20 cellular contexts compared by ENCODE assay signal in the genomic region with DNA sequence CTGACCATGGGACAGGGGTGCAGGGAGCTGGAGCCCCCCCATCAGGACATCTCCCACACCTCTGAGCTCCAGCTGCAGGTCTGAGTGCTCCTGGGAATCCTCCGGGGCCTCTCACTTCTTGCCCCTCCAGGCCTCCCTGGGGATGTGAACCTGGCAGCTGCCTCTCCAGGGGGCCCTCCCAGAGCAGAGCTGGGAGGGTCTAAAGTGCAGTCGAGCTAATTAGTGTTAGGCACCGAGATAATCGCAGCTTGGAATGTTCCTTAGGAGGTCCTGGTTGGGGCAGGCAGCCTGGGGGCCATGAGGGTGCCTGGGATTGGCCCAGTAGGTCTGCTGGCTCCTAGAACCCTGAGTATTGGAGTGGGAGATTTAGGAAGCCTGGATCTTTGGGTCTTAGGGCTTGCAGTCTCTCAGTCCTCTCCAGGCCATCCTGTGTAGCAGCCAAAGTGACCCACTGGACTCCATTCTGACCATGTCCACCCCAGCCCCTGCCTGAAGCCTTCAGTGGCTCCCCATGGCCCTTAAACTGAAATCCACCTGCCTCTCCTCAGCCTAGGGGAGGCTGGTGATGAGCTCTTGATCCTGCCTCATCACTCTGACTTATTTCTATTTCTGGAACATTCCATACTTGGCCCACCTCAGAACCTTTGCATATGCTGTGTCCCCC. TPM values are rescaled to one million over a fixed set of nuclear protein-coding genes. Genes with fewer than 3 reads are reported as not detected.
DNase-seq lines count a peak whose midpoint lies in the region; ATAC-seq, FAIRE-seq and TF ChIP-seq lines count a peak whose summit lies in the region.
"Had no signal": no experiment of that assay in that cellular context is flagged by ENCODE, and none has a peak within 500 bp of the region (broad histone marks: within the 10 kb centered on the region; RNA-seq: fewer than 3 reads in every experiment).

No MANE protein-coding gene starts in this region.

- H3K27me3 ChIP-seq in GM23338 (ENCODE audit: insufficient read depth) (no peaks in the 10 kb centered on the region), H1 (replicated peaks in 1 of 4; ENCODE audit: control insufficient read depth in 3 of 4, extremely low read depth in 1 of 4, insufficient read depth in 3 of 4, low read length in 3 of 4) (no peaks in the 10 kb centered on the region; a peak in 1 of 7 replicates), trophoblast cell (ENCODE audit: insufficient read depth, low read length) (no peaks in the 10 kb centered on the region)
- H3K27me3 ChIP-seq: ovary had no signal

- H2BK120ac ChIP-seq in H1 (replicated peaks; ENCODE audit: low read depth, low read length) (no peak overlapping the region), trophoblast cell (ENCODE audit: insufficient read depth, low read length, poor library complexity) (peak overlapping the region; percentile 25)

- H4K20me1 ChIP-seq in GM23338 (replicated peaks; ENCODE audit: insufficient read depth): no peaks in the 10 kb centered on the region
- H4K20me1 ChIP-seq in H1 (replicated peaks in 1 of 2; ENCODE audit: control insufficient read depth in 1 of 2, insufficient read depth in 2 of 2, low read length in 2 of 2): no peaks in the 10 kb centered on the region

- H3K4ac ChIP-seq in H1 (replicated peaks; ENCODE audit: insufficient read length, low read depth, low read length): no peak overlapping the region
- no peak overlapping the region for H3K4ac ChIP-seq in trophoblast cell (ENCODE audit: low read depth, low read length)

- peak overlapping the region; percentile 18 for H3K56ac ChIP-seq in H1 (replicated peaks; ENCODE audit: insufficient read length, low read depth, low read length)

- no peak for TF ChIP-seq POLR2A in H1 (IDR thresholded peaks at IDR 0.05; ENCODE audit: control extremely low read depth in 1 of 2, low read depth in 2 of 2, low read length in 2 of 2)

- H3K23ac ChIP-seq in H1 (ENCODE audit: insufficient read length): no peak overlapping the region
- no peak overlapping the region for H3K23ac ChIP-seq in trophoblast cell (ENCODE audit: low read length)

- no peak overlapping the region for H4K91ac ChIP-seq in H1 (replicated peaks; ENCODE audit: insufficient read length, low read length)
- peak overlapping the region; percentile 51 for H4K91ac ChIP-seq in trophoblast cell (ENCODE audit: low read depth, low read length)

- no peak for TF ChIP-seq EP300 in H1 (IDR thresholded peaks at IDR 0.05; ENCODE audit: borderline replicate concordance in 1 of 2, low read depth in 2 of 2, low read length in 2 of 2)

- H3K9me3 ChIP-seq in H1 (ENCODE audit: insufficient read depth in 2 of 2, low read depth in 1 of 2, low read length in 1 of 2): no peaks in the 10 kb centered on the region
- peaks cover 2% of the 10 kb centered on the region for H3K9me3 ChIP-seq in trophoblast cell (ENCODE audit: insufficient read depth, low read depth, low read length)
- H3K9me3 ChIP-seq: ovary had no signal

- H3K36me3 ChIP-seq in GM23338 (ENCODE audit: insufficient read depth) (no peaks in the 10 kb centered on the region), H1 (ENCODE audit: control insufficient read depth in 2 of 4, insufficient read depth in 4 of 4, low read length in 3 of 4) (no peaks in the 10 kb centered on the region), trophoblast cell (ENCODE audit: control insufficient read depth in 1 of 2, insufficient read depth in 2 of 2, low read length in 2 of 2) (no peaks in the 10 kb centered on the region)
- H3K36me3 ChIP-seq: ovary had no signal

- CTCF ChIA-PET in H1 (lab: Charles Lee; ENCODE audit: partially characterized antibody): interaction anchor here (0.5 to 2.0 kb wide), 7 partner anchors 11 to 373 kb away, joined by 3 to 8 read pairs (median 4); no protein-coding TSS in a partner anchor

- H4K8ac ChIP-seq in H1 (ENCODE audit: extremely low read depth, insufficient read depth, low read length): no peak overlapping the region; the same call in 1 of the 2 replicates
- no peak overlapping the region for H4K8ac ChIP-seq in trophoblast cell (ENCODE audit: low read depth, low read length)

- H2BK20ac ChIP-seq in H1 (ENCODE audit: low read length): no peak overlapping the region

- H3K14ac ChIP-seq in H1 (ENCODE audit: insufficient read length) (no peak overlapping the region), trophoblast cell (ENCODE audit: low read length) (peak overlapping the region; percentile 3)

- no peak for FAIRE-seq in H1 (lab: Jason Lieb, UNC)
- FAIRE-seq: endothelial cell of umbilical vein had no signal

- H3K18ac ChIP-seq in H1 (ENCODE audit: extremely low read depth, low read length): no peak overlapping the region
- H3K18ac ChIP-seq in trophoblast cell (ENCODE audit: low read length): peak overlapping the region; percentile 34

- H3K4me3 ChIP-seq in GM23338 (no peak overlapping the region), H1 (ENCODE audit: extremely low read depth in 1 of 4, insufficient read depth in 2 of 4, low read depth in 3 of 4, low read length in 4 of 4) (no peak overlapping the region), trophoblast cell (ENCODE audit: low read depth, low read length) (no peak overlapping the region)
- H3K4me3 ChIP-seq: ovary had no signal

- peaks cover 13% of the 10 kb centered on the region for H3K4me1 Mint-ChIP-seq in GM23338

- H3K4me2 ChIP-seq in GM23338: no peak overlapping the region
- no peak overlapping the region; a peak in 1 of 4 replicates for H3K4me2 ChIP-seq in H1 (ENCODE audit: insufficient read depth in 1 of 2, low read depth in 2 of 2, low read length in 2 of 2)
- H3K4me2 ChIP-seq in trophoblast cell (ENCODE audit: low read length): no peak overlapping the region

- POLR2A ChIA-PET in H1 (lab: Charles Lee; ENCODE audit: partially characterized antibody): interaction anchor here (0.7 to 2.4 kb wide), 5 partner anchors 11 to 28 kb away, joined by 3 to 9 read pairs (median 5); partner anchors contain the start of gene CEBPB

- no peak overlapping the region for H2BK15ac ChIP-seq in H1 (ENCODE audit: low read length)

- no peaks in the 10 kb centered on the region for H3F3A ChIP-seq in GM23338 (replicated peaks; ENCODE audit: low read depth)

- H3K79me2 ChIP-seq in GM23338 (replicated peaks; ENCODE audit: insufficient read depth): no peaks in the 10 kb centered on the region
- H3K79me2 ChIP-seq in H1 (ENCODE audit: control insufficient read depth in 1 of 2, insufficient read depth in 2 of 2, low read length in 2 of 2): no peaks in the 10 kb centered on the region
- no peaks in the 10 kb centered on the region for H3K79me2 ChIP-seq in trophoblast cell (ENCODE audit: control insufficient read depth, insufficient read depth, low read length, poor library complexity)

- no peak for DNase-seq in GM23338 (ENCODE audit: low spot score)
- peak; percentile 66 for DNase-seq in NCI-H2171 (lab: John Stamatoyannopoulos, UW)
- no peak for DNase-seq in H1 (ENCODE audit: low read depth in 1 of 2, low spot score in 2 of 2)
- DNase-seq in trophoblast cell: peak in 1 of 2 donors; percentile 36
- DNase-seq in midbrain (lab: John Stamatoyannopoulos, UW): no peak
- no peak for DNase-seq in activated CD4-positive, alpha-beta T cell treated with anti-CD3 and anti-CD28 coated beads, Interleukin-2, amount 50 U/mL, for 4 hours
- DNase-seq in stimulated activated CD4-positive, alpha-beta T cell treated with anti-CD3 and anti-CD28 coated beads, Interleukin-1b, Interleukin-23, amount 100 ng/mL, for 48 hours: no peak
- DNase-seq: activated CD4-positive, alpha-beta memory T cell treated with anti-CD3 and anti-CD28 coated beads, Interleukin-2, amount 10 ng/mL, durations not matched to agents 7 days and 5 days; activated naive CD8-positive, alpha-beta T cell treated with anti-CD3 and anti-CD28 coated beads for 36 hours; activated T-cell treated with anti-CD3 and anti-CD28 coated beads, Interleukin-2, amount 50 U/mL, for 48 hours; CD8-positive, alpha-beta memory T cell; foreskin keratinocyte; HCEC 1CT; KBM-7; left ventricle myocardium superior; ovary; substantia nigra had no signal

- no peaks in the 10 kb centered on the region for H3K9me3 Mint-ChIP-seq in GM23338
- H3K9me3 Mint-ChIP-seq: activated CD4-positive, alpha-beta memory T cell treated with anti-CD3 and anti-CD28 coated beads, Interleukin-2, amount 10 ng/mL, durations not matched to agents 7 days and 5 days; activated naive CD8-positive, alpha-beta T cell treated with anti-CD3 and anti-CD28 coated beads for 36 hours; CD8-positive, alpha-beta memory T cell had no signal

- H3K4me3 Mint-ChIP-seq in GM23338: no peak overlapping the region
- H3K4me3 Mint-ChIP-seq: activated CD4-positive, alpha-beta memory T cell treated with anti-CD3 and anti-CD28 coated beads, Interleukin-2, amount 10 ng/mL, durations not matched to agents 7 days and 5 days; activated naive CD8-positive, alpha-beta T cell treated with anti-CD3 and anti-CD28 coated beads for 36 hours; CD8-positive, alpha-beta memory T cell had no signal

- TF ChIP-seq RAD21 in H1 (IDR thresholded peaks at IDR 0.05 in 1 of 2, conservative IDR thresholded peaks at IDR 0.05 in 1 of 2; ENCODE audit: low read depth in 2 of 2, low read length in 2 of 2): no peak

- WGBS in H1 (ENCODE audit: extremely low coverage in 1 of 2, insufficient coverage in 1 of 2, insufficient read length in 1 of 2, insufficient replicate concordance in 2 of 2, low coverage in 1 of 2, low lambda C conversion rate in 2 of 2, missing lambda C conversion rate in 1 of 2), 2 experiments: 82% methylated on average over 4 of the region's 4 CpGs; no CpG with 5 or more reads in 1 of the 2 experiments
- WGBS in trophoblast cell (ENCODE audit: extremely low coverage, insufficient coverage, insufficient read length): no CpG with 5 or more reads among the region's 4 CpGs

- no peaks in the 10 kb centered on the region for H3K4me1 ChIP-seq in GM23338 (ENCODE audit: insufficient read depth)
- peaks cover 0 to 7% (median 0%) of the 10 kb centered on the region in 4 experiments; a peak in 1 of 7 replicates for H3K4me1 ChIP-seq in H1 (replicated peaks in 1 of 4; ENCODE audit: control insufficient read depth in 3 of 4, insufficient read depth in 4 of 4, low read length in 3 of 4)
- H3K4me1 ChIP-seq in trophoblast cell (ENCODE audit: control insufficient read depth in 1 of 2, insufficient read depth in 2 of 2, low read length in 2 of 2): peaks cover 11 to 14% of the 10 kb centered on the region in 2 experiments
- H3K4me1 ChIP-seq: foreskin keratinocyte had no signal

- ATAC-seq in GM23338: peak; percentile 55
- ATAC-seq in GM21619 (IDR thresholded peaks at IDR 0.05; ENCODE audit: unreplicated experiment): no peak
- ATAC-seq: left ventricle myocardium superior had no signal

- H2BK12ac ChIP-seq in H1 (ENCODE audit: low read depth, low read length): peak overlapping the region; percentile 43; the same call in 1 of the 2 replicates
- no peak overlapping the region for H2BK12ac ChIP-seq in trophoblast cell (ENCODE audit: low read length)

- H3K23me2 ChIP-seq in H1 (ENCODE audit: low read depth, low read length): no peaks in the 10 kb centered on the region; the same call in 1 of the 2 replicates

- peaks cover 10% of the 10 kb centered on the region for H3K27me3 Mint-ChIP-seq in GM23338 (ENCODE audit: insufficient read depth, low read depth, poor library complexity)

- H3K27ac ChIP-seq in GM23338 (ENCODE audit: low read depth) (no peak overlapping the region), H1 (ENCODE audit: low read depth, low read length) (no peak overlapping the region), trophoblast cell (ENCODE audit: low read depth, low read length) (peak overlapping the region; percentile 9)
- H3K27ac ChIP-seq: foreskin keratinocyte, ovary, VCaP had no signal

- no peaks in the 10 kb centered on the region for H3K9me2 ChIP-seq in GM23338 (ENCODE audit: insufficient read depth)

- H3K79me1 ChIP-seq in H1 (ENCODE audit: low read depth, low read length) (no peaks in the 10 kb centered on the region), trophoblast cell (ENCODE audit: low read length) (peaks cover 11% of the 10 kb centered on the region)

- no peak overlapping the region for H3K9ac ChIP-seq in H1 (replicated peaks in 1 of 4; ENCODE audit: extremely low read depth in 1 of 4, low read depth in 3 of 4, low read length in 3 of 4)
- H3K9ac ChIP-seq in trophoblast cell (ENCODE audit: low read length): no peak overlapping the region

- no peak overlapping the region for H4K5ac ChIP-seq in H1 (ENCODE audit: insufficient read length, low read depth, low read length)

- no peak overlapping the region for H2BK5ac ChIP-seq in H1 (ENCODE audit: low read depth, low read length)
- peak overlapping the region; percentile 24 for H2BK5ac ChIP-seq in trophoblast cell (ENCODE audit: low read depth, low read length, poor library complexity)

- TF ChIP-seq CTCF in GM23338 (conservative IDR thresholded peaks at IDR 0.05; ENCODE audit: low read depth in 2 of 2) (no peak), H1 (IDR thresholded peaks at IDR 0.05; ENCODE audit: control extremely low read depth in 1 of 3, insufficient read depth in 1 of 3, low read depth in 1 of 3, low read length in 3 of 3) (no peak)

- no peak overlapping the region for H3K27ac Mint-ChIP-seq in GM23338
- H3K27ac Mint-ChIP-seq: activated CD4-positive, alpha-beta memory T cell treated with anti-CD3 and anti-CD28 coated beads, Interleukin-2, amount 10 ng/mL, durations not matched to agents 7 days and 5 days; activated naive CD8-positive, alpha-beta T cell treated with anti-CD3 and anti-CD28 coated beads for 36 hours; CD8-positive, alpha-beta memory T cell had no signal

- H4K12ac ChIP-seq in trophoblast cell (ENCODE audit: low read depth, low read length): no peak overlapping the region

- H2AK5ac ChIP-seq in H1 (ENCODE audit: low read depth, low read length) (no peak overlapping the region), trophoblast cell (ENCODE audit: low read length) (no peak overlapping the region)

- H2AFZ ChIP-seq in GM23338: no peak overlapping the region
- no peak overlapping the region for H2AFZ ChIP-seq in H1 (ENCODE audit: low read length)
- no peak overlapping the region for H2AFZ ChIP-seq in trophoblast cell (ENCODE audit: insufficient read depth, low read length, poor library complexity)

- no peaks in the 10 kb centered on the region for H3K36me3 Mint-ChIP-seq in GM23338 (ENCODE audit: low read depth)
- H3K36me3 Mint-ChIP-seq: activated naive CD8-positive, alpha-beta T cell treated with anti-CD3 and anti-CD28 coated beads for 36 hours; CD8-positive, alpha-beta memory T cell had no signal

RNA-seq across cellular contexts. Expression of gene CEBPB, which starts 26.0 kb away (rescaled TPM):
- total RNA-seq in GM23338 (2014; rRNA removed; shearing (Covaris generic)): 20.5 and 25.4 TPM in 2 replicates
- polyA plus RNA-seq in GM23338 (2016; fragmentation: Nextera tagmentation; extraction: Ambion mirVana): 20.6 and 23.7 TPM in 2 replicates
- 24.1 and 24.5 TPM in 2 replicates for total RNA-seq in H1 (2021; fragmentation: NEBNext Ultra II Directional; extraction: Animal tissue kit (Norgen Biotek cat#: 25700))
- polyA plus RNA-seq in H1 (2011; rRNA removed): 7.1 and 13.1 TPM in 2 replicates
- polyA plus RNA-seq in H1 (2011; cell fraction: cytosol; rRNA removed): 16.1 TPM
- 10.5 TPM for polyA plus RNA-seq in H1 (2011; cell fraction: nucleus; rRNA removed)
- 6.1 to 8.3 TPM (median 7.2 TPM) in 4 replicates for polyA plus RNA-seq in H1 (2012, experiment 1 of 2)
- 4.8 TPM for polyA plus RNA-seq in H1 (2012, experiment 2 of 2)
- polyA plus RNA-seq in H1 (2013, experiment 1 of 2): 15.1 TPM
- 15.0 TPM for polyA plus RNA-seq in H1 (2013, experiment 2 of 2)
- 1.3 and 1.4 TPM in 2 replicates for polyA minus RNA-seq in H1 (2011; rRNA and poly(A)+ RNA removed)
- polyA minus RNA-seq in H1 (2011; cell fraction: cytosol; rRNA and poly(A)+ RNA removed): 18.6 TPM
- 16.1 TPM for polyA minus RNA-seq in H1 (2011; cell fraction: nucleus; rRNA and poly(A)+ RNA removed)
- 167 and 177 TPM in 2 replicates for polyA plus RNA-seq in trophoblast cell (2013)
